9 cellular contexts compared by ENCODE assay signal in genomic region chr17:48478224-48479013, GRCh38. TPM values are rescaled to one million over a fixed set of nuclear protein-coding genes. Genes with fewer than 3 reads are reported as not detected.
DNase-seq lines count a peak whose midpoint lies in the region; ATAC-seq, FAIRE-seq and TF ChIP-seq lines count a peak whose summit lies in the region.
"Had no signal": no experiment of that assay in that cellular context is flagged by ENCODE, and none has a peak within 500 bp of the region (broad histone marks: within the 10 kb centered on the region; RNA-seq: fewer than 3 reads in every experiment).

No MANE protein-coding gene starts in this region.

- no peak for FAIRE-seq in kidney (lab: Jason Lieb, UNC)

- H3K4me3 ChIP-seq in upper lobe of left lung (no peak overlapping the region), kidney (ENCODE audit: low read length in 2 of 2) (no peak overlapping the region)

- H3K36me3 ChIP-seq in upper lobe of left lung (no peaks in the 10 kb centered on the region), kidney (ENCODE audit: control insufficient read depth in 1 of 2, insufficient read depth in 2 of 2, low read length in 2 of 2) (no peaks in the 10 kb centered on the region)
- H3K36me3 ChIP-seq: neutrophil had no signal

- H3K9ac ChIP-seq in kidney (ENCODE audit: low read length in 2 of 2), result no peak overlapping the region

- no peaks in the 10 kb centered on the region for H3K27me3 ChIP-seq in upper lobe of left lung

- H3K4me1 ChIP-seq in upper lobe of left lung, result no peaks in the 10 kb centered on the region
- H3K4me1 ChIP-seq in kidney (ENCODE audit: control insufficient read depth in 1 of 2, insufficient read depth in 1 of 2, low read depth in 1 of 2, low read length in 2 of 2), result no peaks in the 10 kb centered on the region

- H3K27ac ChIP-seq in upper lobe of left lung, result no peak overlapping the region
- H3K27ac ChIP-seq in kidney (ENCODE audit: low read depth in 2 of 2, low read length in 2 of 2), result no peak overlapping the region
- H3K27ac ChIP-seq: neutrophil had no signal

- intact Hi-C loops in kidney (cut with DNase I), result no loop called here

- no peaks in the 10 kb centered on the region for H3K9me3 ChIP-seq in upper lobe of left lung
- H3K9me3 ChIP-seq in kidney (ENCODE audit: control insufficient read depth in 1 of 2, low read length in 2 of 2), result no peaks in the 10 kb centered on the region
- H3K9me3 ChIP-seq: neutrophil had no signal

- TF ChIP-seq EP300 in upper lobe of left lung (IDR thresholded peaks at IDR 0.05), result no peak

- peak; percentile 38 to 61 for DNase-seq in AML-193 (lab: John Stamatoyannopoulos, UW)
- peak; percentile 37 to 47 for DNase-seq in activated T-cell treated with anti-CD3 and anti-CD28 coated beads, Interleukin-2, amount 50 U/mL, for 48 hours
- no peak for DNase-seq in upper lobe of left lung
- DNase-seq in NCI-H524 (lab: John Stamatoyannopoulos, UW), result no peak
- DNase-seq in kidney tubule cell (ENCODE audit: low spot score), result no peak
- DNase-seq in kidney, result no peak

- ATAC-seq in GM18909 (IDR thresholded peaks at IDR 0.05; ENCODE audit: poor library complexity, unreplicated experiment) (peak; percentile 83), HG03095 (IDR thresholded peaks at IDR 0.05; ENCODE audit: unreplicated experiment) (peak; percentile 84), upper lobe of left lung (ENCODE audit: low FRiP score in 2 of 2) (no peak)

- TF ChIP-seq POLR2A in upper lobe of left lung (IDR thresholded peaks at IDR 0.05), result no peak

- 44 to 60% methylated on average over 9 of the region's 9 CpGs for WGBS in upper lobe of left lung, 2 donors

- no peak for TF ChIP-seq CTCF in upper lobe of left lung (IDR thresholded peaks at IDR 0.05)
- TF ChIP-seq CTCF in kidney (IDR thresholded peaks at IDR 0.05; ENCODE audit: borderline replicate concordance, extremely low read depth, insufficient read depth), result no peak

RNA-seq across cellular contexts. Expression of gene SKAP1, which starts 48.4 kb away (rescaled TPM):
- total RNA-seq in upper lobe of left lung, result 1 to 10 TPM; 1.9 to 5.3 (median 3.9) TPM
- total RNA-seq in kidney, result 34.8 TPM
- 42.6 TPM for polyA plus RNA-seq in kidney (ENCODE audit: insufficient read depth, low read depth, low replicate concordance)

RNA-seq across cellular contexts. Expression of gene HOXB1, which starts 52.4 kb away (rescaled TPM):
- not detected for total RNA-seq in upper lobe of left lung
- not detected for total RNA-seq in kidney
- polyA plus RNA-seq in kidney (ENCODE audit: insufficient read depth, low read depth, low replicate concordance), result not detected

Comparison
In these comparisons a context has a peak if more than half of its experiments do, and no peak if none do; other contexts are left out.
1. DNase-seq: peak in AML-193 (2 of 2) and activated T-cell treated with anti-CD3 and anti-CD28 coated beads, Interleukin-2, amount 50 U/mL, for 48 hours (2 of 2); none in upper lobe of left lung (0 of 2), NCI-H524 (0 of 2), kidney tubule cell (single experiment) and kidney (single experiment).
2. ATAC-seq: peak in GM18909 (single experiment) and HG03095 (single experiment); none in upper lobe of left lung (0 of 2).